Comparison of ENCODE assay signal across 21 cellular contexts in genomic region chr4:126995235-126995634, GRCh38.
"Had no signal": no experiment of that assay in that cellular context is flagged by ENCODE, and none has a peak within 500 bp of the region (broad histone marks: within the 10 kb centered on the region; RNA-seq: fewer than 3 reads in every experiment).

No MANE protein-coding gene starts in this region.

- DNase-seq: KBM-7, MV-4-11, NCI-H1048, NCI-H1105, NCI-H1417, NCI-H1436 treated with DMSO at 0.1 percent for 48 hours, NCI-H1694, NCI-H187 treated with DMSO at 0.1 percent for 48 hours, NCI-H2029 treated with DMSO at 0.1 percent for 48 hours, NCI-H345, NCI-H446 treated with DMSO at 0.1 percent for 48 hours, NCI-H510A treated with DMSO at 0.1 percent for 48 hours, NCI-H526, PC-3, SHP77, T-helper 1 cell had no signal

- H3K4me1 Mint-ChIP-seq: IgD-negative memory B cell had no signal

- H3K36me3 Mint-ChIP-seq: IgD-negative memory B cell had no signal

- H3K27ac Mint-ChIP-seq: IgD-negative memory B cell had no signal

- H3K4me3 Mint-ChIP-seq: IgD-negative memory B cell had no signal

- H3K27me3 Mint-ChIP-seq: IgD-negative memory B cell had no signal

- ATAC-seq: Panc1, PC-3, SK-N-SH treated with all-trans-retinoic acid at 6 μM for 48 hours had no signal

- FAIRE-seq: HTR-8/SVneo had no signal

- H3K27ac ChIP-seq: RWPE1 had no signal
